9 cellular contexts compared by ENCODE assay signal in genomic region chr10:77416327-77417135, GRCh38.
DNase-seq lines count a peak whose midpoint lies in the region; ATAC-seq, FAIRE-seq and TF ChIP-seq lines count a peak whose summit lies in the region.
"Had no signal": no experiment of that assay in that cellular context is flagged by ENCODE, and none has a peak within 500 bp of the region (broad histone marks: within the 10 kb centered on the region; RNA-seq: fewer than 3 reads in every experiment).

No MANE protein-coding gene starts in this region.

- no peaks in the 10 kb centered on the region for H3K9me3 ChIP-seq in muscle layer of colon (ENCODE audit: low read length)

- H3K27me3 ChIP-seq in bronchial epithelial cell (ENCODE audit: control insufficient read depth, insufficient read depth, low read length) = no peaks in the 10 kb centered on the region
- H3K27me3 ChIP-seq in muscle layer of colon (ENCODE audit: control insufficient read depth in 1 of 2, insufficient read depth in 2 of 2, low read length in 2 of 2) = no peaks in the 10 kb centered on the region

- ATAC-seq in HG03108 (IDR thresholded peaks at IDR 0.05; ENCODE audit: unreplicated experiment) = no peak

- peak; percentile 58 for FAIRE-seq in bronchial epithelial cell (lab: Jason Lieb, UNC)

- DNase-seq in A172 (ENCODE audit: low spot score) = peak; percentile 97
- DNase-seq in HT1080 (ENCODE audit: low read depth) = peak; percentile 96
- DNase-seq in bronchial epithelial cell (ENCODE audit: low read depth) = peak; percentile 52
- no peak for DNase-seq in midbrain (lab: John Stamatoyannopoulos, UW)
- DNase-seq in NCI-H1417 treated with DMSO at 0.1 percent for 48 hours (lab: John Stamatoyannopoulos, UW) = no peak
- DNase-seq in NAMALWA (ENCODE audit: low spot score) = no peak
- DNase-seq: NCI-H2081 had no signal

- H3K9ac ChIP-seq in muscle layer of colon (ENCODE audit: low read length) = no peak overlapping the region

- peaks cover 75% of the 10 kb centered on the region for H3K4me1 ChIP-seq in muscle layer of colon (ENCODE audit: insufficient read depth, low read length)

- no peak for TF ChIP-seq CTCF in bronchial epithelial cell (IDR thresholded peaks at IDR 0.05; ENCODE audit: insufficient read depth, low read length, severe bottlenecking)

- H3K27ac ChIP-seq in muscle layer of colon (ENCODE audit: low read depth, low read length) = peak overlapping the region; percentile 10

- no peaks in the 10 kb centered on the region for H3K36me3 ChIP-seq in bronchial epithelial cell (ENCODE audit: control insufficient read depth, insufficient read depth, low read length)
- no peaks in the 10 kb centered on the region for H3K36me3 ChIP-seq in muscle layer of colon (ENCODE audit: insufficient read depth, low read length)

- H3K4me3 ChIP-seq in bronchial epithelial cell (ENCODE audit: low read depth, low read length) (no peak overlapping the region), muscle layer of colon (ENCODE audit: low read depth in 1 of 2, low read length in 2 of 2) (no peak overlapping the region)

Comparison
In these comparisons a context has a peak if more than half of its experiments do, and no peak if none do; other contexts are left out.
1. DNase-seq: peak in A172 (single experiment), HT1080 (single experiment) and bronchial epithelial cell (single experiment); none in midbrain (single experiment), NCI-H1417 treated with DMSO at 0.1 percent for 48 hours (single experiment) and NAMALWA (single experiment).